Comparison of ENCODE assay signal across 1 cellular context in genomic region chr14:75293920-75294648, GRCh38.
TF ChIP-seq lines count a peak whose summit lies in the region.

No MANE protein-coding gene starts in this region.

TF ChIP-seq in HepG2, 621 proteins besides CTCF, POLR2A, EP300 and RAD21 (continued from another document):
- TF ChIP-seq TFE3 (CRISPR knock-in tag; IDR thresholded peaks at IDR 0.05): no peak
- TF ChIP-seq ZSCAN20 (CRISPR knock-in tag; IDR thresholded peaks at IDR 0.05; ENCODE audit: borderline replicate concordance): no peak; the same call in 1 of the 2 replicates
- TF ChIP-seq ZFY (CRISPR knock-in tag; IDR thresholded peaks at IDR 0.05): peak; percentile 85
- peak; percentile 71 for TF ChIP-seq ZNF883 (CRISPR knock-in tag; IDR thresholded peaks at IDR 0.05; ENCODE audit: not compliant biosample characterization)
- TF ChIP-seq ZFYVE20 (CRISPR knock-in tag; IDR thresholded peaks at IDR 0.05; ENCODE audit: borderline replicate concordance, low read depth): no peak
- TF ChIP-seq ZNF296 (CRISPR knock-in tag; conservative IDR thresholded peaks at IDR 0.05): no peak
- peak; percentile 51; the same call in 1 of the 2 replicates for TF ChIP-seq ZMYM4 (CRISPR knock-in tag; IDR thresholded peaks at IDR 0.05)
- TF ChIP-seq ZNF451 (CRISPR knock-in tag; IDR thresholded peaks at IDR 0.05): 0 out of 2 replicates have a peak, but pooled peaks have one; percentile 37
- TF ChIP-seq SRF (IDR thresholded peaks at IDR 0.05; ENCODE audit: low read depth, low read length): peak; percentile 100
- TF ChIP-seq ZNF607 (CRISPR knock-in tag; IDR thresholded peaks at IDR 0.05; ENCODE audit: borderline replicate concordance): peak; percentile 90; the same call in 1 of the 2 replicates
- TF ChIP-seq TRIM22 (IDR thresholded peaks at IDR 0.05): no peak
- TF ChIP-seq KDM2A (CRISPR knock-in tag; IDR thresholded peaks at IDR 0.05; ENCODE audit: borderline replicate concordance, low read depth): peak; percentile 31; the same call in 1 of the 2 replicates
- no peak for TF ChIP-seq FOSL2 (CRISPR knock-in tag; IDR thresholded peaks at IDR 0.05)
